9 cellular contexts compared by ENCODE assay signal in genomic region chr9:112041536-112042243, GRCh38.
A peak's percentile ranks its signal among the peaks of the same experiment; 100 is the strongest.
DNase-seq lines count a peak whose midpoint lies in the region; ATAC-seq and TF ChIP-seq lines count a peak whose summit lies in the region.
"Had no signal": no experiment of that assay in that cellular context is flagged by ENCODE, and none has a peak within 500 bp of the region (broad histone marks: within the 10 kb centered on the region; RNA-seq: fewer than 3 reads in every experiment).

No MANE protein-coding gene starts in this region.

- CTCF ChIA-PET in Panc1 (lab: Charles Lee), result no interaction called here

- H3K36me3 ChIP-seq in Panc1 (ENCODE audit: control insufficient read depth, insufficient read depth, low read length) (no peaks in the 10 kb centered on the region), osteoblast (ENCODE audit: insufficient read depth, low read length) (no peaks in the 10 kb centered on the region)

- H4K20me1 ChIP-seq in osteoblast (ENCODE audit: insufficient read depth, low read length), result no peaks in the 10 kb centered on the region

- H2AFZ ChIP-seq in osteoblast (ENCODE audit: low read length), result no peak overlapping the region

- H3K27ac ChIP-seq in Panc1 (ENCODE audit: low read length) (peak overlapping the region; percentile 91), osteoblast (ENCODE audit: low read depth, low read length) (peak overlapping the region; percentile 94)

- H3K4me1 ChIP-seq in Panc1 (ENCODE audit: control insufficient read depth, insufficient read depth, low read length) (peaks cover 19% of the 10 kb centered on the region), osteoblast (ENCODE audit: insufficient read depth, low read length) (peaks cover 57% of the 10 kb centered on the region)

- POLR2A ChIA-PET in Panc1 (lab: Charles Lee), result no interaction called here

- H3K9me3 ChIP-seq in Panc1 (ENCODE audit: control insufficient read depth, insufficient read depth, low read depth, low read length), result peaks cover 4% of the 10 kb centered on the region; the same call in 1 of the 2 replicates
- no peaks in the 10 kb centered on the region for H3K9me3 ChIP-seq in osteoblast (ENCODE audit: low read depth, low read length)

- H3K79me2 ChIP-seq in osteoblast (ENCODE audit: insufficient read depth, low read length), result peaks cover 8% of the 10 kb centered on the region

- H3K4me3 ChIP-seq in Panc1 (ENCODE audit: low read depth in 2 of 2, low read length in 2 of 2) (no peak overlapping the region), fibroblast of mammary gland (ENCODE audit: control insufficient read depth, low read depth, low read length) (no peak overlapping the region), osteoblast (ENCODE audit: insufficient read depth, low read length) (no peak overlapping the region)

- H3K27me3 ChIP-seq in Panc1 (ENCODE audit: control insufficient read depth, insufficient read depth, low read length) (no peaks in the 10 kb centered on the region), osteoblast (ENCODE audit: insufficient read depth, low read length) (no peaks in the 10 kb centered on the region)

- peak; percentile 93 for ATAC-seq in Panc1
- ATAC-seq in GM21360 (IDR thresholded peaks at IDR 0.05; ENCODE audit: unreplicated experiment), result no peak
- ATAC-seq: effector memory CD8-positive, alpha-beta T cell had no signal

- BruUV-seq in Panc1 (replicated peaks; lab: Mats Ljungman, UMichigan), result no TSS peak

- TF ChIP-seq CTCF in Panc1 (IDR thresholded peaks at IDR 0.05) (no peak), fibroblast of mammary gland (conservative IDR thresholded peaks at IDR 0.05; ENCODE audit: control insufficient read depth, insufficient read depth, low read depth, low read length) (no peak), osteoblast (IDR thresholded peaks at IDR 0.05; ENCODE audit: extremely low read depth, low read depth, low read length) (no peak)

- intact Hi-C loops in Panc1 (cut with micrococcal nuclease; ENCODE audit: unreplicated experiment), result no loop called here

- DNase-seq in G401 (ENCODE audit: low spot score), result peak; percentile 79
- peak; percentile 94 for DNase-seq in Panc1 (ENCODE audit: low read depth, low spot score)
- DNase-seq in fibroblast of mammary gland (ENCODE audit: low read depth), result peak; percentile 99
- DNase-seq in osteoblast (ENCODE audit: insufficient read length, low spot score, missing footprints), result peak; percentile 77
- no peak for DNase-seq in NK-92 treated with Interleukin-12 subunit alpha and Interleukin-12 subunit beta, amount 100 ng/mL, for 24 hours (lab: John Stamatoyannopoulos, UW)
- no peak for DNase-seq in NCI-H526 treated with DMSO at 0.1 percent for 48 hours (lab: John Stamatoyannopoulos, UW)
- no peak for DNase-seq in cerebellum (ENCODE audit: low spot score)
- DNase-seq: effector memory CD8-positive, alpha-beta T cell had no signal

- no peak overlapping the region for H3K4me2 ChIP-seq in osteoblast (ENCODE audit: insufficient read depth, low read length)

- in situ Hi-C loops in G401 (cut with HindIII; ENCODE audit: low sequenced_read_pairs) (no loop called here), Panc1 (cut with HindIII; ENCODE audit: low pct_unique_long_range_greater_than_20kb, low sequenced_read_pairs) (no loop called here)

Comparison
In these comparisons a context has a peak if more than half of its experiments do, and no peak if none do; other contexts are left out.
1. DNase-seq: peak in G401 (single experiment), Panc1 (single experiment), fibroblast of mammary gland (single experiment) and osteoblast (single experiment); none in NK-92 treated with Interleukin-12 subunit alpha and Interleukin-12 subunit beta, amount 100 ng/mL, for 24 hours (single experiment), NCI-H526 treated with DMSO at 0.1 percent for 48 hours (single experiment) and cerebellum (single experiment).